1 cellular context compared by ENCODE assay signal in genomic region chr17:4854181-4854681, GRCh38.
TF ChIP-seq lines count a peak whose summit lies in the region.

No MANE protein-coding gene starts in this region.

TF ChIP-seq in HEK293T, 16 proteins besides CTCF, POLR2A, EP300 and RAD21 (continued from another document):
- TF ChIP-seq HDGF (IDR thresholded peaks at IDR 0.05; ENCODE audit: borderline replicate concordance) (no peak), TARDBP (IDR thresholded peaks at IDR 0.05) (no peak), SUZ12 (IDR thresholded peaks at IDR 0.05) (no peak), ELF4 (IDR thresholded peaks at IDR 0.05) (no peak), FOXK2 (IDR thresholded peaks at IDR 0.05) (no peak), SP1 (IDR thresholded peaks at IDR 0.05) (no peak)
